Comparison of ENCODE assay signal across 10 cellular contexts in genomic region chr11:110356769-110357671, GRCh38.
A peak's percentile ranks its signal among the peaks of the same experiment; 100 is the strongest.
DNase-seq lines count a peak whose midpoint lies in the region; ATAC-seq, FAIRE-seq and TF ChIP-seq lines count a peak whose summit lies in the region.
"Had no signal": no experiment of that assay in that cellular context is flagged by ENCODE, and none has a peak within 500 bp of the region (broad histone marks: within the 10 kb centered on the region; RNA-seq: fewer than 3 reads in every experiment).

No MANE protein-coding gene starts in this region.

- DNase-seq in BJ (ENCODE audit: low read depth) = peak; percentile 6
- peak; percentile 44 for DNase-seq in astrocyte (ENCODE audit: low read depth)
- peak in 1 of 3 donors; percentile 33 for DNase-seq in right lobe of liver
- no peak for DNase-seq in NCI-H187 treated with DMSO at 0.1 percent for 48 hours (lab: John Stamatoyannopoulos, UW)
- DNase-seq in activated gamma-delta T cell treated with Interleukin-2 at 50 U/mL for 16 hours = no peak
- DNase-seq: left ventricle myocardium superior, tibial artery had no signal

- CTCF ChIA-PET in BJ (lab: Yijun Ruan, JAX) = interaction anchor here (0.7 kb wide), 1 partner anchor 155 kb away, joined by 3 read pairs; no protein-coding TSS in a partner anchor

- peak overlapping the region; percentile 50 for H3K4me2 ChIP-seq in astrocyte (ENCODE audit: low read length)

- H3K79me2 ChIP-seq in astrocyte (ENCODE audit: insufficient read depth, low read length) = no peaks in the 10 kb centered on the region

- peak overlapping the region; percentile 96 for H3K27ac Mint-ChIP-seq in astrocyte (ENCODE audit: unreplicated experiment)

- no peaks in the 10 kb centered on the region for H3K27me3 Mint-ChIP-seq in astrocyte (ENCODE audit: low read depth, unreplicated experiment)

- no peaks in the 10 kb centered on the region for H3K9me3 ChIP-seq in astrocyte (ENCODE audit: insufficient read depth, low read depth, low read length)
- no peaks in the 10 kb centered on the region for H3K9me3 ChIP-seq in right lobe of liver
- H3K9me3 ChIP-seq: tibial artery had no signal

- H3K4me1 ChIP-seq in astrocyte (ENCODE audit: insufficient read depth, low read length) (peaks cover 5% of the 10 kb centered on the region), right lobe of liver (peaks cover 0 to 20% (median 6%) of the 10 kb centered on the region in 4 donors)
- H3K4me1 ChIP-seq: tibial artery had no signal

- H3K36me3 ChIP-seq in BJ (ENCODE audit: control insufficient read depth, insufficient read depth, low read length) = no peaks in the 10 kb centered on the region
- no peaks in the 10 kb centered on the region for H3K36me3 ChIP-seq in astrocyte (ENCODE audit: insufficient read depth, low read length)
- H3K36me3 ChIP-seq in right lobe of liver = no peaks in the 10 kb centered on the region
- H3K36me3 ChIP-seq: tibial artery had no signal

- no peak for TF ChIP-seq POLR2A in right lobe of liver (IDR thresholded peaks at IDR 0.05)

- H3K27ac ChIP-seq in astrocyte (ENCODE audit: low read depth, low read length) (peak overlapping the region; percentile 27), right lobe of liver (peak overlapping the region in 2 of 3 donors; percentile 45 to 63)
- H3K27ac ChIP-seq: tibial artery had no signal

- H3K4me1 Mint-ChIP-seq in astrocyte (ENCODE audit: low read depth, unreplicated experiment) = peaks cover 19% of the 10 kb centered on the region

- no peaks in the 10 kb centered on the region for H3K9me3 Mint-ChIP-seq in astrocyte (ENCODE audit: unreplicated experiment)

- POLR2A ChIA-PET in BJ (lab: Charles Lee) = no interaction called here

- no peak for FAIRE-seq in astrocyte (lab: Jason Lieb, UNC)

- intact Hi-C loops in right lobe of liver (cut with DNase I) = loop anchor here (10.0 kb wide), 2 partner anchors 52 to 62 kb away; partner anchors contain the start of gene RDX (in 1 of the 2)

- 23% methylated on average over 5 of the region's 5 CpGs for WGBS in right lobe of liver (ENCODE audit: insufficient coverage, low coverage, low lambda C conversion rate, missing lambda C conversion rate)

- H3K4me3 ChIP-seq in BJ (ENCODE audit: low read depth, low read length) = no peak overlapping the region
- H3K4me3 ChIP-seq in astrocyte (ENCODE audit: insufficient read depth, low read depth, low read length) = no peak overlapping the region
- no peak overlapping the region for H3K4me3 ChIP-seq in right lobe of liver
- H3K4me3 ChIP-seq: tibial artery had no signal

- no peaks in the 10 kb centered on the region for H3K36me3 Mint-ChIP-seq in astrocyte (ENCODE audit: low read depth, unreplicated experiment)

- H2AFZ ChIP-seq in astrocyte (ENCODE audit: low read depth, low read length) = no peak overlapping the region

- H3K27me3 ChIP-seq in BJ (ENCODE audit: control insufficient read depth, insufficient read depth, low read length) = peaks cover 1% of the 10 kb centered on the region; the same call in 1 of the 2 replicates
- no peaks in the 10 kb centered on the region for H3K27me3 ChIP-seq in astrocyte (ENCODE audit: insufficient read depth, low read length)
- H3K27me3 ChIP-seq in right lobe of liver = no peaks in the 10 kb centered on the region
- H3K27me3 ChIP-seq: tibial artery had no signal

- ATAC-seq in HG02759 (IDR thresholded peaks at IDR 0.05; ENCODE audit: unreplicated experiment) (peak; percentile 39), right lobe of liver (peak; percentile 89 to 94 (median 92)), GM18907 (IDR thresholded peaks at IDR 0.05; ENCODE audit: unreplicated experiment) (no peak), GM19035 (IDR thresholded peaks at IDR 0.05; ENCODE audit: unreplicated experiment) (no peak)
- ATAC-seq: left ventricle myocardium superior had no signal

- no peak overlapping the region for H3K4me3 Mint-ChIP-seq in astrocyte (ENCODE audit: unreplicated experiment)

- no peaks in the 10 kb centered on the region for H4K20me1 ChIP-seq in astrocyte (ENCODE audit: insufficient read depth, low read length)

- no peak overlapping the region for H3K9ac ChIP-seq in astrocyte (ENCODE audit: low read length)

- no peak for TF ChIP-seq CTCF in BJ (IDR thresholded peaks at IDR 0.05; ENCODE audit: insufficient read depth, low read depth, low read length)
- no peak for TF ChIP-seq CTCF in astrocyte (IDR thresholded peaks at IDR 0.05; ENCODE audit: insufficient read depth, low read depth, low read length)
- TF ChIP-seq CTCF in right lobe of liver (IDR thresholded peaks at IDR 0.05) = no peak

Comparison
In these comparisons a context has a peak if more than half of its experiments do, and no peak if none do; other contexts are left out.
1. DNase-seq: peak in BJ (single experiment) and astrocyte (single experiment); none in NCI-H187 treated with DMSO at 0.1 percent for 48 hours (single experiment) and activated gamma-delta T cell treated with Interleukin-2 at 50 U/mL for 16 hours (single experiment).
2. ATAC-seq: peak in HG02759 (single experiment) and right lobe of liver (4 of 4); none in GM18907 (single experiment) and GM19035 (single experiment).